1 cellular context compared by ENCODE assay signal in genomic region chr2:32064021-32064678, GRCh38.
TF ChIP-seq lines count a peak whose summit lies in the region.

No MANE protein-coding gene starts in this region.

TF ChIP-seq in HepG2, 621 proteins besides CTCF, POLR2A, EP300 and RAD21 (continued from another document):
- TF ChIP-seq THAP9 (CRISPR knock-in tag; IDR thresholded peaks at IDR 0.05; ENCODE audit: borderline replicate concordance) (no peak), MIER3 (CRISPR knock-in tag; IDR thresholded peaks at IDR 0.05; ENCODE audit: borderline replicate concordance) (0 out of 2 replicates have a peak, but pooled peaks have one; percentile 20), ZFX (CRISPR knock-in tag; IDR thresholded peaks at IDR 0.05; ENCODE audit: low read depth) (peak; percentile 12; the same call in 1 of the 2 replicates), NFIB (CRISPR knock-in tag; IDR thresholded peaks at IDR 0.05; ENCODE audit: borderline replicate concordance) (no peak), ZSCAN21 (CRISPR knock-in tag; IDR thresholded peaks at IDR 0.05; ENCODE audit: borderline replicate concordance) (0 out of 2 replicates have a peak, but pooled peaks have one; percentile 12)
TF ChIP-seq in HepG2: peak in this region for 32.
